In the genomic region with DNA sequence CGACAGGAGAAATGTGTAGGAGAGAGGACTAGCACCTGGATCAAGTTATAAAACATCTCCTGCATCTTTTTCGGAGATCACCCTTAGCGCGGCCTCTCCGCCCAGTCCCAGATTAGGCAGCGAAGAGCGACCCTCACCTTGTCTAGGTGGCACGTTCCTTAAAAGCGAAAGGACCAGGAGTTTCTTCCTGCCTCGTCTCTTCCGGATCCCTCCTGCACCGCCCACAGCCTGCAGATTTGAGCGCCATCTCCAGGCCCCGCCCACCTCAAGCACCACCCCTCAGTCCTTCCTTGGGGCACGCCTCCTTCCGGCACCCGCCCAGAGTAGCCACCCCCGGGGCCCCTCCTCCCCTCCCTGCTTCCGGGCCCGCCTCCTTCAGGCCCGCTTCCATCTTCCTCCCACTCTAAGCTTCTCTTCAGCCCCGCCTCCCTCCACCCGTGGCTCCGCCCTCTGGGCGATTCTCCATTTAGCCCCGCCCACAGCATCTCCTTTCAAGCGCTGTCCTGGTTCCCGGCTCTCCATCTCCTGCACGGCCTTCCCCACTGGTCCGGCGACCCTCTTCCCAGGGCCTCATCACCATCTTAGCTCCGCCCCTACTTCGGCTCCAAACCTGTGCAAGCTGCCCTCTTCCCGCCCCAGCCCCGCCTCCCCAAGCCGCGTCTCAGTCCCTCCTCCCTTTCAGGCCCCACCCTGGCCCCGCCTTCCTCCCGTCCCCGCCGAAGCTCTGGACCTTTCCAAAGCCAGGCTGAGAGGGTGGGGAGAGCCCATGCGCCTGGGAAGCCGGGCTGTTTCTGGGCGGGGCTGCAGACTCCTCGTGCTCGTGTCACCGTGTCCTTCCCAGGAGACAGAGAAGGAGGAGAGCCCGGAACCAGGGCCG, we compare ENCODE assay signal across 8 cellular contexts. TPM values are rescaled to one million over a fixed set of nuclear protein-coding genes. Genes with fewer than 3 reads are reported as not detected.
DNase-seq lines count a peak whose midpoint lies in the region; ATAC-seq and TF ChIP-seq lines count a peak whose summit lies in the region.

No MANE protein-coding gene starts in this region.

- peaks cover 53% of the 10 kb centered on the region for H3K4me1 Mint-ChIP-seq in dendritic cell treated with granulocyte-macrophage colony-stimulating factor and Interleukin-4, amounts not matched to agents 40 ng/mL and 50 ng/mL, for 4 days (ENCODE audit: low read depth)

- peaks cover 30 to 56% of the 10 kb centered on the region in 2 donors for H3K4me1 ChIP-seq in left lung

- no peaks in the 10 kb centered on the region for H3K36me3 ChIP-seq in left lung

- DNase-seq in CD1c-positive myeloid dendritic cell (ENCODE audit: extremely low spot score), result peak; percentile 99
- peak; percentile 100 for DNase-seq in NCI-H748 treated with DMSO at 0.1 percent for 48 hours (lab: John Stamatoyannopoulos, UW)
- DNase-seq in activated CD4-positive, alpha-beta T cell treated with anti-CD3 and anti-CD28 coated beads, Interleukin-2, amount 50 U/mL, for 4 hours, result peak; percentile 99
- DNase-seq in left lung, result peak; percentile 99 to 100
- DNase-seq in stimulated activated CD4-positive, alpha-beta T cell treated with anti-CD3 and anti-CD28 coated beads, Interleukin-2, amount 100 ng/mL, for 4 hours (ENCODE audit: low read depth), result peak; percentile 99

- no peaks in the 10 kb centered on the region for H3K9me3 Mint-ChIP-seq in dendritic cell treated with granulocyte-macrophage colony-stimulating factor and Interleukin-4, amounts not matched to agents 40 ng/mL and 50 ng/mL, for 4 days

- H3K36me3 Mint-ChIP-seq in dendritic cell treated with granulocyte-macrophage colony-stimulating factor and Interleukin-4, amounts not matched to agents 40 ng/mL and 50 ng/mL, for 4 days (ENCODE audit: low read depth), result peaks cover 38% of the 10 kb centered on the region

- peak in 1 of 2 donors; percentile 18 for TF ChIP-seq CTCF in left lung (IDR thresholded peaks at IDR 0.05)

- peak; percentile 79 for ATAC-seq in GM19397 (IDR thresholded peaks at IDR 0.05; ENCODE audit: unreplicated experiment)
- peak; percentile 53 for ATAC-seq in HG03565 (IDR thresholded peaks at IDR 0.05; ENCODE audit: unreplicated experiment)
- ATAC-seq in left lung, result peak; percentile 89

- H3K27ac ChIP-seq in left lung, result peak overlapping the region; percentile 98

- peak overlapping the region; percentile 95 for H3K27ac Mint-ChIP-seq in dendritic cell treated with granulocyte-macrophage colony-stimulating factor and Interleukin-4, amounts not matched to agents 40 ng/mL and 50 ng/mL, for 4 days

- peak overlapping the region; percentile 91 to 98 for H3K4me3 ChIP-seq in left lung

- no peaks in the 10 kb centered on the region for H3K9me3 ChIP-seq in left lung

- H3K4me3 Mint-ChIP-seq in dendritic cell treated with granulocyte-macrophage colony-stimulating factor and Interleukin-4, amounts not matched to agents 40 ng/mL and 50 ng/mL, for 4 days, result peak overlapping the region; percentile 94

- H3K27me3 ChIP-seq in left lung, result no peaks in the 10 kb centered on the region

- intact Hi-C loops in dendritic cell treated with granulocyte-macrophage colony-stimulating factor and Interleukin-4, amounts not matched to agents 40 ng/mL and 50 ng/mL, for 4 days (cut with micrococcal nuclease), result loop anchor here (5.0 to 10.0 kb wide), 2 partner anchors 119 to 328 kb away; a partner anchor contains a TSS
- intact Hi-C loops in left lung (cut with DNase I), result no loop called here

- H3K27me3 Mint-ChIP-seq in dendritic cell treated with granulocyte-macrophage colony-stimulating factor and Interleukin-4, amounts not matched to agents 40 ng/mL and 50 ng/mL, for 4 days, result no peaks in the 10 kb centered on the region

RNA-seq across cellular contexts. Expression of a gene that starts 0.6 kb away (rescaled TPM):
- 100 to 1,000 TPM; 127 to 151 TPM for total RNA-seq in left lung

Comparison
In these comparisons a context has a peak if more than half of its experiments do, and no peak if none do; other contexts are left out.
1. Peak in every context shown above with its lines: DNase-seq, ATAC-seq, H3K4me3 ChIP-seq and H3K27ac ChIP-seq.